8 cellular contexts compared by ENCODE assay signal in the genomic region with DNA sequence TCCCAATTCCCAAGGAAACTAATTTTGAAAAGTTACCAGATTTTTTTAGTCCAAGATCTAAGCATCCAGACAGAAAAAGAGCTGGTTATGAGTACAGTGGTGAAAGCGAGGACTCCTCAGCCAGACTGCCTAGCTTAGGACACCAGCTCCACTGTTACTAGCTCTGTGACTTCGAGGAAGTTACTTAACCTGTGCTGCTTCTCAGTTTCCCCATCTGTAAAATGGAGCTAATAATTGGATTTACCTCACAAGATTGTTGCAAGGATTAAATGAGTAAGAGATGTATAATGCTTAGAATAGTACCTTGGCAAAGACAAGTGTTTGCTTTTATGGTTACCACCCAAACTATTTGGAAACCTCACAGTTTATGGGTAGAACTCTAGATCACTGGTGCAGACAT. TPM values are rescaled to one million over a fixed set of nuclear protein-coding genes. Genes with fewer than 3 reads are reported as not detected.
DNase-seq lines count a peak whose midpoint lies in the region; ATAC-seq and TF ChIP-seq lines count a peak whose summit lies in the region.

No MANE protein-coding gene starts in this region.

- DNase-seq in left ventricle myocardium inferior (no peak), left ventricle myocardium superior (no peak), aorta (no peak), GDM1 (lab: John Stamatoyannopoulos, UW) (no peak), ureter (ENCODE audit: low spot score) (no peak), amniotic stem cell (lab: John Stamatoyannopoulos, UW) (no peak)

- no peaks in the 10 kb centered on the region for H3K9me3 ChIP-seq in left ventricle myocardium inferior (replicated peaks)
- no peaks in the 10 kb centered on the region for H3K9me3 ChIP-seq in mesodermal cell (ENCODE audit: control insufficient read depth, low read length)
- no peaks in the 10 kb centered on the region for H3K9me3 ChIP-seq in aorta (ENCODE audit: control insufficient read depth, low read length)

- H3K27ac ChIP-seq in left ventricle myocardium inferior (replicated peaks), result peak overlapping the region; percentile 95
- H3K27ac ChIP-seq in mesodermal cell (ENCODE audit: low read depth, low read length, severe bottlenecking), result no peak overlapping the region
- H3K27ac ChIP-seq in aorta (ENCODE audit: low read depth in 1 of 2, low read length in 2 of 2), result no peak overlapping the region

- H3K27me3 ChIP-seq in left ventricle myocardium inferior (ENCODE audit: low read depth) (no peaks in the 10 kb centered on the region), aorta (ENCODE audit: control insufficient read depth in 1 of 2, insufficient read depth in 2 of 2, low read length in 1 of 2) (no peaks in the 10 kb centered on the region)

- H3K4me3 ChIP-seq in left ventricle myocardium inferior (peak overlapping the region; percentile 73), mesodermal cell (ENCODE audit: extremely low read depth, insufficient read depth, low read length, poor library complexity, severe bottlenecking) (peak overlapping the region; percentile 69), aorta (ENCODE audit: low read length in 2 of 2) (peak overlapping the region; percentile 74 to 77)

- H3K4me1 Mint-ChIP-seq in brain, result peaks cover 51% of the 10 kb centered on the region

- H3K36me3 Mint-ChIP-seq in brain, result no peaks in the 10 kb centered on the region

- H3K9me3 Mint-ChIP-seq in brain, result peaks cover under 1 to 4% (median 2%) of the 10 kb centered on the region in 5 experiments

- H3K4me1 ChIP-seq in left ventricle myocardium inferior, result peaks cover 66% of the 10 kb centered on the region
- H3K4me1 ChIP-seq in mesodermal cell (ENCODE audit: control insufficient read depth, insufficient read depth, low read length, poor library complexity, severe bottlenecking), result peaks cover 24% of the 10 kb centered on the region
- peaks cover 4 to 13% of the 10 kb centered on the region in 2 donors for H3K4me1 ChIP-seq in aorta (ENCODE audit: control insufficient read depth in 1 of 2, insufficient read depth in 2 of 2, low read length in 2 of 2)

- WGBS in mesodermal cell (ENCODE audit: insufficient coverage in 2 of 2), 2 experiments, result 90 to 100% methylated on average over 1 to 2 of the region's 2 CpGs
- 13 to 22% methylated on average over 2 of the region's 2 CpGs for WGBS in aorta, 2 donors

- no peaks in the 10 kb centered on the region for H3K36me3 ChIP-seq in left ventricle myocardium inferior
- no peaks in the 10 kb centered on the region for H3K36me3 ChIP-seq in mesodermal cell (ENCODE audit: control insufficient read depth, insufficient read depth, low read length)
- H3K36me3 ChIP-seq in aorta (ENCODE audit: control insufficient read depth in 1 of 2, insufficient read depth in 2 of 2, low read length in 1 of 2), result no peaks in the 10 kb centered on the region

- TF ChIP-seq CTCF in left ventricle myocardium inferior (IDR thresholded peaks at IDR 0.05; ENCODE audit: borderline replicate concordance) (no peak), brain (conservative IDR thresholded peaks at IDR 0.05) (no peak)

- H3K27me3 Mint-ChIP-seq in brain, result peaks cover 17% of the 10 kb centered on the region

- intact Hi-C loops in left ventricle myocardium inferior (cut with micrococcal nuclease) (no loop called here), left ventricle myocardium superior (cut with micrococcal nuclease) (no loop called here), aorta (cut with DNase I) (loop anchor here in 1 of 2 donors (2.0 to 10.0 kb wide), 3 partner anchors 41 to 557 kb away; a partner anchor contains a TSS)

- ATAC-seq in left ventricle myocardium superior (no peak), aorta (ENCODE audit: low FRiP score) (no peak)

- H3K27ac Mint-ChIP-seq in brain, result peak overlapping the region in 4 of 5 experiments; percentile 70 to 94 (median 92)

- peak overlapping the region; percentile 92 to 99 (median 94) for H3K4me3 Mint-ChIP-seq in brain

RNA-seq across cellular contexts. Expression of a gene that starts 1.1 kb away (rescaled TPM):
- total RNA-seq in left ventricle myocardium inferior (64.3 TPM), left ventricle myocardium superior (55.0 TPM), aorta (10 to 100 TPM; 42.9 to 47.5 TPM), ureter (41.6 TPM)
- polyA plus RNA-seq in brain (ENCODE audit: insufficient read depth, low read depth, low replicate concordance) (19.8 TPM), aorta (10 to 100 TPM; 17.0 to 33.2 TPM)
- 31.0 TPM for polyA plus RNA-seq in mesodermal cell (2013, experiment 1 of 2)
- polyA plus RNA-seq in mesodermal cell (2013, experiment 2 of 2), result 29.2 TPM

RNA-seq across cellular contexts. Expression of a gene that starts 24.1 kb away (rescaled TPM):
- total RNA-seq in left ventricle myocardium inferior (0.05 TPM), left ventricle myocardium superior (not detected), aorta (under 1 TPM in 1 of 2 donors, not detected in 1; 0.99 TPM), ureter (not detected)
- polyA plus RNA-seq in brain (ENCODE audit: insufficient read depth, low read depth, low replicate concordance) (not detected), aorta (not detected)
- not detected for polyA plus RNA-seq in mesodermal cell (2013, experiment 1 of 2)
- not detected for polyA plus RNA-seq in mesodermal cell (2013, experiment 2 of 2)

RNA-seq across cellular contexts. Expression of a gene that starts 41.1 kb away (rescaled TPM):
- total RNA-seq in left ventricle myocardium inferior (11.2 TPM), left ventricle myocardium superior (8.8 TPM), aorta (10 to 100 TPM in 1 of 2 donors, 1 to 10 TPM in 1; 9.3 to 18.3 TPM), ureter (11.5 TPM)
- polyA plus RNA-seq in brain (ENCODE audit: insufficient read depth, low read depth, low replicate concordance) (0.19 TPM), aorta (1 to 10 TPM; 1.8 to 2.8 TPM)
- polyA plus RNA-seq in mesodermal cell (2013, experiment 1 of 2), result 0.07 TPM
- polyA plus RNA-seq in mesodermal cell (2013, experiment 2 of 2), result 0.05 TPM
